In the genomic region with DNA sequence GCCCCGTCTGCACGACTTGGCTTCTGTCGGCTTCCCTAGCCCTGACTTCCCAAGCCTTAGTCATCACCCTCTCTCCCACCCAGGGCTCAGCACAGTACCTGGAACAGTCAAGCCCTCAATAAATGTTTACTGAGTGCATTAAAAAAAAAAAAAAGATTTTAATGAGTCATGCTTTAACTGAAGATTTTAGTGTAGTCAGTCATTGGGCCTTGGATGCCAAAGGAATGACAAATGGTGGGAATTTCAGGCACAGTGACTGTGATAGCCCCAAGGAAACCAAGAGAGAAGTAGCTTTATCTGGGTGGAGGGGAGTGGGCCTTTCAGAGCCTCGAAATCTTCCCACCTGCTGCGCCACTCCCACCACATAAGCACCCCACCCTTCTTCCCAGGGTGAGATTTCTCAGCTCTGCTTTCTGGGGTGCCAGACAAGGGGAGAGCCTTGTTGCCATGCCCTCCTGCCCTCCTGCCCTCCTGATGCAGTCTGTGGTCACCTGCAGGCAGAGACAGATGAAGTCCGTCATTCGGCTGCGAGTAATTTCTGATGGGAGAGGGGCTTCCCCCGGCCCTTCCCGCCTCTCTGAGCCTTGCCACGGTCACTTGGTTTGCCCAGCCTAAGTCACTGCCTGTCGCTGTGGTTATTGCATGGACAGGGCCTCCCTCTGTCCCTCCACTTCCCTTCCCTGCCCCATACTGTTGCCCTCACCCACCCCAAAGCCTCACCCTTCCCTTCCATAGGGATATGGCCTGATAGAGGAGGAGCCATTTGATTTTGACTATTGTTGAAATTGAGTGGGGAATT, we compare ENCODE assay signal across 8 cellular contexts. TPM values are rescaled to one million over a fixed set of nuclear protein-coding genes. Genes with fewer than 3 reads are reported as not detected.
DNase-seq lines count a peak whose midpoint lies in the region; ATAC-seq and TF ChIP-seq lines count a peak whose summit lies in the region.

No MANE protein-coding gene starts in this region.

- H3K27me3 Mint-ChIP-seq in activated CD4-positive, alpha-beta memory T cell treated with anti-CD3 and anti-CD28 coated beads for 36 hours = no peaks in the 10 kb centered on the region
- no peaks in the 10 kb centered on the region for H3K27me3 Mint-ChIP-seq in activated CD4-positive, alpha-beta memory T cell treated with anti-CD3 and anti-CD28 coated beads, Interleukin-2, amount 10 ng/mL, durations not matched to agents 7 days and 5 days

- TF ChIP-seq POLR2A in transverse colon (IDR thresholded peaks at IDR 0.05) = no peak

- peak overlapping the region; percentile 76 to 80 (median 78) for H3K27ac ChIP-seq in transverse colon

- H3K36me3 Mint-ChIP-seq in activated CD4-positive, alpha-beta memory T cell treated with anti-CD3 and anti-CD28 coated beads for 36 hours = peaks cover 24% of the 10 kb centered on the region
- H3K36me3 Mint-ChIP-seq in activated CD4-positive, alpha-beta memory T cell treated with anti-CD3 and anti-CD28 coated beads, Interleukin-2, amount 10 ng/mL, durations not matched to agents 7 days and 5 days (ENCODE audit: low read depth) = peaks cover 82% of the 10 kb centered on the region

- H3K4me3 ChIP-seq in astrocyte of the cerebellum (ENCODE audit: low read depth, low read length) (no peak overlapping the region), transverse colon (no peak overlapping the region)

- H3K27ac Mint-ChIP-seq in activated CD4-positive, alpha-beta memory T cell treated with anti-CD3 and anti-CD28 coated beads for 36 hours = peak overlapping the region; percentile 78
- no peak overlapping the region for H3K27ac Mint-ChIP-seq in activated CD4-positive, alpha-beta memory T cell treated with anti-CD3 and anti-CD28 coated beads, Interleukin-2, amount 10 ng/mL, durations not matched to agents 7 days and 5 days

- no peak for TF ChIP-seq EP300 in transverse colon (IDR thresholded peaks at IDR 0.05; ENCODE audit: low read depth)

- no peaks in the 10 kb centered on the region for H3K36me3 ChIP-seq in transverse colon

- ATAC-seq in HG03432 (IDR thresholded peaks at IDR 0.05; ENCODE audit: unreplicated experiment) (no peak), HG03025 (IDR thresholded peaks at IDR 0.05; ENCODE audit: low FRiP score, unreplicated experiment) (no peak), GM18861 (IDR thresholded peaks at IDR 0.05; ENCODE audit: unreplicated experiment) (no peak)

- POLR2A ChIA-PET in activated CD4-positive, alpha-beta memory T cell treated with anti-CD3 and anti-CD28 coated beads for 36 hours (lab: Charles Lee) = interaction anchor here (1.4 to 2.0 kb wide), 3 partner anchors 13 to 27 kb away, joined by 4 to 7 read pairs (median 6); no protein-coding TSS in a partner anchor
- POLR2A ChIA-PET in activated CD4-positive, alpha-beta memory T cell treated with anti-CD3 and anti-CD28 coated beads, Interleukin-2, amount 10 ng/mL, durations not matched to agents 7 days and 5 days (lab: Charles Lee) = interaction anchor here (0.6 to 19.8 kb wide), 8 partner anchors 9 to 191 kb away, joined by 3 to 489 read pairs (median 6); partner anchors contain the start of gene SMAD3

- intact Hi-C loops in activated CD4-positive, alpha-beta memory T cell treated with anti-CD3 and anti-CD28 coated beads for 36 hours (cut with micrococcal nuclease) = no loop called here
- intact Hi-C loops in transverse colon (cut with DNase I; ENCODE audit: low total_unique reads) = loop anchor here (5.0 kb wide), 1 partner anchor 40 kb away; the partner anchor contains the start of gene SMAD3

- no peaks in the 10 kb centered on the region for H3K27me3 ChIP-seq in transverse colon

- peaks cover 40 to 77% (median 55%) of the 10 kb centered on the region in 4 donors for H3K4me1 ChIP-seq in transverse colon

- WGBS in transverse colon (ENCODE audit: low coverage in 1 of 2), 2 donors = 15 to 63% methylated on average over 4 to 12 of the region's 12 CpGs

- no peak for TF ChIP-seq CTCF in astrocyte of the cerebellum (IDR thresholded peaks at IDR 0.05; ENCODE audit: low read depth, low read length, missing control alignments)
- TF ChIP-seq CTCF in transverse colon (IDR thresholded peaks at IDR 0.05) = no peak

- no peaks in the 10 kb centered on the region for H3K9me3 ChIP-seq in transverse colon

- peaks cover 38% of the 10 kb centered on the region for H3K4me1 Mint-ChIP-seq in activated CD4-positive, alpha-beta memory T cell treated with anti-CD3 and anti-CD28 coated beads for 36 hours (ENCODE audit: low read depth)
- peaks cover 41% of the 10 kb centered on the region for H3K4me1 Mint-ChIP-seq in activated CD4-positive, alpha-beta memory T cell treated with anti-CD3 and anti-CD28 coated beads, Interleukin-2, amount 10 ng/mL, durations not matched to agents 7 days and 5 days

- H3K9me3 Mint-ChIP-seq in activated CD4-positive, alpha-beta memory T cell treated with anti-CD3 and anti-CD28 coated beads for 36 hours = peaks cover 8% of the 10 kb centered on the region
- H3K9me3 Mint-ChIP-seq in activated CD4-positive, alpha-beta memory T cell treated with anti-CD3 and anti-CD28 coated beads, Interleukin-2, amount 10 ng/mL, durations not matched to agents 7 days and 5 days = peaks cover 15% of the 10 kb centered on the region

- in situ Hi-C loops in astrocyte of the cerebellum (cut with HindIII; ENCODE audit: low sequenced_read_pairs) = loop anchor here (5.0 kb wide), 1 partner anchor 40 kb away; no protein-coding TSS in a partner anchor
- in situ Hi-C loops in transverse colon (cut with MboI; ENCODE audit: low pct_ligation_motif_present in 1 of 4, low pct_unique_long_range_greater_than_20kb in 1 of 4, low sequenced_read_pairs in 3 of 4) = no loop called here

- peak; percentile 40 for DNase-seq in activated CD4-positive, alpha-beta memory T cell treated with anti-CD3 and anti-CD28 coated beads for 36 hours
- DNase-seq in activated CD4-positive, alpha-beta memory T cell treated with anti-CD3 and anti-CD28 coated beads, Interleukin-2, amount 10 ng/mL, durations not matched to agents 7 days and 5 days = no peak
- DNase-seq in astrocyte of the cerebellum (ENCODE audit: low read depth) (peak; percentile 98), kidney tubule cell (ENCODE audit: low spot score) (peak; percentile 99), transverse colon (peak; percentile 77)

- CTCF ChIA-PET in activated CD4-positive, alpha-beta memory T cell treated with anti-CD3 and anti-CD28 coated beads for 36 hours (lab: Charles Lee) = interaction anchor here (1.0 to 1.4 kb wide), 3 partner anchors 10 to 67 kb away, joined by 3 to 5 read pairs (median 3); no protein-coding TSS in a partner anchor
- CTCF ChIA-PET in activated CD4-positive, alpha-beta memory T cell treated with anti-CD3 and anti-CD28 coated beads, Interleukin-2, amount 10 ng/mL, durations not matched to agents 7 days and 5 days (lab: Charles Lee) = interaction anchor here (1.0 to 1.4 kb wide), 3 partner anchors 7 to 16 kb away, joined by 3 to 5 read pairs (median 4); no protein-coding TSS in a partner anchor

- no peak overlapping the region for H3K4me3 Mint-ChIP-seq in activated CD4-positive, alpha-beta memory T cell treated with anti-CD3 and anti-CD28 coated beads for 36 hours
- H3K4me3 Mint-ChIP-seq in activated CD4-positive, alpha-beta memory T cell treated with anti-CD3 and anti-CD28 coated beads, Interleukin-2, amount 10 ng/mL, durations not matched to agents 7 days and 5 days = no peak overlapping the region

RNA-seq across cellular contexts. Expression of gene SMAD3, which starts 41.8 kb away (rescaled TPM):
- total RNA-seq in activated CD4-positive, alpha-beta memory T cell treated with anti-CD3 and anti-CD28 coated beads for 36 hours = 10 to 100 TPM; 50.2 to 50.5 TPM
- total RNA-seq in activated CD4-positive, alpha-beta memory T cell treated with anti-CD3 and anti-CD28 coated beads, Interleukin-2, amount 10 ng/mL, durations not matched to agents 7 days and 5 days = 100 to 1,000 TPM; 145 to 148 TPM
- 10 to 100 TPM; 30.9 to 65.1 (median 57.0) TPM for total RNA-seq in transverse colon
